In the genomic region with DNA sequence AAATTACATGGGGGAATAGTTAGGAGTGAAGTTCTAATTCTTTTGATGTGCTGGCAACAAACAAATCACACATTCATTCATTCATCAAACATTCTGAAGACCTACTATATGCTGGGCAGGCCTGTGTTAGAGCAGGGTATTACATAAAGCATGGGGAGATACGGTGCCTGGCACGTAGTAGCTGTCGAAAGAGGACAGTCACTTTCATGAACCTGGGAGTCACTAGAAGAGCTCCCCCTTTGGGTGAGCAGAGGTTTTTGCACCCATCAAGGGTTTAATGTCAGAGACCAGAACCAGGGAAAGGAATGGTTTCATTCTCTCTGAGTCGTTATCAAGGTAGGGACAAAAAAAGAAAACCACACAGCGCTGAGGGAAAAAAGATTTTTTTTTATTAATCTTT, we compare ENCODE assay signal across 9 cellular contexts. TPM values are rescaled to one million over a fixed set of nuclear protein-coding genes. Genes with fewer than 3 reads are reported as not detected.
DNase-seq lines count a peak whose midpoint lies in the region; ATAC-seq, FAIRE-seq and TF ChIP-seq lines count a peak whose summit lies in the region.
"Had no signal": no experiment of that assay in that cellular context is flagged by ENCODE, and none has a peak within 500 bp of the region (broad histone marks: within the 10 kb centered on the region; RNA-seq: fewer than 3 reads in every experiment).

No MANE protein-coding gene starts in this region.

- 24 to 43% (median 26%) methylated on average over 5 of the region's 5 CpGs for WGBS in spleen, 5 donors

- no peaks in the 10 kb centered on the region for H3K9me3 Mint-ChIP-seq in stimulated activated naive CD8-positive, alpha-beta T cell treated with anti-CD3 and anti-CD28 coated beads, Interleukin-15, amount 100 ng/mL, for 72 hours

- no peak for FAIRE-seq in GM12891 (lab: Jason Lieb, UNC)

- H3K9me3 ChIP-seq in OCI-LY3 (ENCODE audit: insufficient read depth, low read length): no peaks in the 10 kb centered on the region
- no peaks in the 10 kb centered on the region for H3K9me3 ChIP-seq in fibroblast of lung (ENCODE audit: control insufficient read depth, insufficient read depth, low read depth, low read length)
- H3K9me3 ChIP-seq in spleen: no peaks in the 10 kb centered on the region
- H3K9me3 ChIP-seq: psoas muscle had no signal

- H3K27ac Mint-ChIP-seq in stimulated activated naive CD8-positive, alpha-beta T cell treated with anti-CD3 and anti-CD28 coated beads, Interleukin-15, amount 100 ng/mL, for 72 hours: no peak overlapping the region

- TF ChIP-seq CTCF in AG09309 (IDR thresholded peaks at IDR 0.05; ENCODE audit: control insufficient read depth, insufficient read depth, low read depth, low read length, missing control alignments) (peak; percentile 59), OCI-LY3 (IDR thresholded peaks at IDR 0.05; ENCODE audit: low read depth, low read length) (peak; percentile 63), fibroblast of lung (conservative IDR thresholded peaks at IDR 0.05 in 1 of 2, IDR thresholded peaks at IDR 0.05 in 1 of 2; ENCODE audit: low read depth in 1 of 2, low read length in 2 of 2) (peak; percentile 48 to 65), spleen (IDR thresholded peaks at IDR 0.05 in 8 of 11, conservative IDR thresholded peaks at IDR 0.05 in 3 of 11) (no peak)

- peaks cover 95% of the 10 kb centered on the region for H3K27me3 Mint-ChIP-seq in stimulated activated naive CD8-positive, alpha-beta T cell treated with anti-CD3 and anti-CD28 coated beads, Interleukin-15, amount 100 ng/mL, for 72 hours

- TF ChIP-seq POLR2A in GM12891 (IDR thresholded peaks at IDR 0.05; ENCODE audit: low read depth, low read length) (no peak), spleen (IDR thresholded peaks at IDR 0.05) (no peak)

- no peak overlapping the region for H3K4me3 Mint-ChIP-seq in stimulated activated naive CD8-positive, alpha-beta T cell treated with anti-CD3 and anti-CD28 coated beads, Interleukin-15, amount 100 ng/mL, for 72 hours

- no peaks in the 10 kb centered on the region for H3K79me2 ChIP-seq in OCI-LY3 (ENCODE audit: low read length)
- no peaks in the 10 kb centered on the region for H3K79me2 ChIP-seq in fibroblast of lung (ENCODE audit: control insufficient read depth, insufficient read depth, low read length)

- no peak overlapping the region for H3K9ac ChIP-seq in OCI-LY3 (ENCODE audit: low read length)
- no peak overlapping the region for H3K9ac ChIP-seq in fibroblast of lung (ENCODE audit: insufficient read depth, low read length)

- H3K4me3 ChIP-seq in AG09309 (ENCODE audit: control insufficient read depth, low read depth, low read length) (no peak overlapping the region), OCI-LY3 (ENCODE audit: low read length) (no peak overlapping the region), fibroblast of lung (replicated peaks in 1 of 4; ENCODE audit: control extremely low read depth in 1 of 4, insufficient read depth in 1 of 4, low read depth in 3 of 4, low read length in 4 of 4) (no peak overlapping the region), spleen (no peak overlapping the region)

- H3K27ac ChIP-seq in OCI-LY3 (ENCODE audit: low read length): no peak overlapping the region
- H3K27ac ChIP-seq in fibroblast of lung (ENCODE audit: insufficient read depth, low read length): no peak overlapping the region
- H3K27ac ChIP-seq in spleen: no peak overlapping the region
- H3K27ac ChIP-seq: psoas muscle had no signal

- no peak for DNase-seq in AG09309 (ENCODE audit: low read depth)
- DNase-seq in GM12891 (ENCODE audit: insufficient read length, low spot score): peak; percentile 32
- DNase-seq in fibroblast of lung (ENCODE audit: low read depth in 2 of 2): peak in 1 of 2 donors; percentile 14
- DNase-seq in stimulated activated CD4-positive, alpha-beta T cell treated with anti-CD3 and anti-CD28 coated beads, Interleukin-2, amount 100 ng/mL, for 48 hours: no peak
- DNase-seq in spleen: no peak
- DNase-seq in stimulated activated naive CD8-positive, alpha-beta T cell treated with anti-CD3 and anti-CD28 coated beads, Interleukin-15, amount 100 ng/mL, for 72 hours: no peak
- no peak for DNase-seq in stimulated activated naive CD4-positive, alpha-beta T cell (lab: John Stamatoyannopoulos, UW)

- ATAC-seq in stimulated activated naive CD8-positive, alpha-beta T cell treated with anti-CD3 and anti-CD28 coated beads, Interleukin-15, amount 100 ng/mL, for 72 hours: no peak

- H3K4me2 ChIP-seq in OCI-LY3 (ENCODE audit: low read length) (no peak overlapping the region), fibroblast of lung (ENCODE audit: extremely low read depth, insufficient read depth, low read length) (no peak overlapping the region)

- H3K4me1 ChIP-seq in OCI-LY3 (ENCODE audit: low read length): peaks cover 8% of the 10 kb centered on the region
- no peaks in the 10 kb centered on the region for H3K4me1 ChIP-seq in fibroblast of lung (ENCODE audit: control insufficient read depth, extremely low read depth, insufficient read depth, low read length)
- H3K4me1 ChIP-seq in spleen: peaks cover 21 to 46% (median 38%) of the 10 kb centered on the region in 6 donors

- H2AFZ ChIP-seq in OCI-LY3 (ENCODE audit: low read depth, low read length): no peak overlapping the region
- no peak overlapping the region for H2AFZ ChIP-seq in fibroblast of lung (ENCODE audit: low read length)

- no peaks in the 10 kb centered on the region for H3K36me3 ChIP-seq in OCI-LY3 (replicated peaks; ENCODE audit: low read depth, low read length)
- H3K36me3 ChIP-seq in fibroblast of lung (ENCODE audit: control insufficient read depth, insufficient read depth, low read length): no peaks in the 10 kb centered on the region
- no peaks in the 10 kb centered on the region for H3K36me3 ChIP-seq in spleen

- intact Hi-C loops in spleen (cut with DNase I; ENCODE audit: low total_unique reads): loop anchor here (10.0 kb wide), 1 partner anchor 443 kb away; no protein-coding TSS in a partner anchor

- H3K27me3 ChIP-seq in OCI-LY3 (ENCODE audit: low read depth, low read length) (peaks cover 13% of the 10 kb centered on the region; the same call in 1 of the 2 replicates), fibroblast of lung (ENCODE audit: control insufficient read depth, insufficient read depth, low read length) (peaks cover 38% of the 10 kb centered on the region), spleen (replicated peaks in 1 of 7) (peaks cover 4 to 100% (median 54%) of the 10 kb centered on the region in 7 donors)

- H4K20me1 ChIP-seq in OCI-LY3 (ENCODE audit: insufficient read depth, low read length) (no peaks in the 10 kb centered on the region), fibroblast of lung (ENCODE audit: control insufficient read depth, extremely low read depth, insufficient read depth, low read length) (no peaks in the 10 kb centered on the region)

- peaks cover 20% of the 10 kb centered on the region for H3K4me1 Mint-ChIP-seq in stimulated activated naive CD8-positive, alpha-beta T cell treated with anti-CD3 and anti-CD28 coated beads, Interleukin-15, amount 100 ng/mL, for 72 hours

TF ChIP-seq in GM12891, 5 proteins besides CTCF, POLR2A, EP300 and RAD21:
- no peak for TF ChIP-seq TAF1 (IDR thresholded peaks at IDR 0.05; ENCODE audit: low read depth, low read length)
- no peak for TF ChIP-seq SPI1 (IDR thresholded peaks at IDR 0.05; ENCODE audit: low read depth, low read length)
- TF ChIP-seq POLR2AphosphoS5 (IDR thresholded peaks at IDR 0.05; ENCODE audit: low read depth, low read length): no peak
- no peak for TF ChIP-seq PAX5 (IDR thresholded peaks at IDR 0.05; ENCODE audit: insufficient read depth, low read length, severe bottlenecking)
- no peak for TF ChIP-seq POU2F2 (IDR thresholded peaks at IDR 0.05; ENCODE audit: low read depth, low read length)

RNA-seq across cellular contexts. Expression of gene LHX5, which starts 10.0 kb away (rescaled TPM):
- not detected for polyA plus RNA-seq in GM12891 (2012; ENCODE audit: low read depth, missing spikeins)
- total RNA-seq in fibroblast of lung (not detected in 2 replicates), spleen (not detected)
- polyA plus RNA-seq in fibroblast of lung (not detected in 2 replicates), spleen (not detected)
- not detected in 2 replicates for polyA plus RNA-seq in fibroblast of lung (2012)
- polyA minus RNA-seq in fibroblast of lung (ENCODE audit: low replicate concordance): not detected in 2 replicates
- total RNA-seq: psoas muscle had no signal
- polyA plus RNA-seq: psoas muscle had no signal

RNA-seq across cellular contexts. Expression of gene SDSL, which starts 39.5 kb away (rescaled TPM):
- 4.1 TPM for polyA plus RNA-seq in GM12891 (2012; ENCODE audit: low read depth, missing spikeins)
- 10.0 and 12.4 TPM in 2 replicates for total RNA-seq in fibroblast of lung
- 5.1 and 5.6 TPM in 2 replicates for polyA plus RNA-seq in fibroblast of lung
- polyA plus RNA-seq in fibroblast of lung (2012): 8.0 and 10.3 TPM in 2 replicates
- 3.3 and 5.0 TPM in 2 replicates for polyA minus RNA-seq in fibroblast of lung (ENCODE audit: low replicate concordance)
- 1 to 10 TPM; 2.0 to 8.4 (median 4.7) TPM for total RNA-seq in spleen
- 10 to 100 TPM in 1 of 3 donors, 1 to 10 TPM in 2; 5.2 to 12.1 (median 8.9) TPM for polyA plus RNA-seq in spleen

RNA-seq across cellular contexts. Expression of gene SDS, which starts 58.0 kb away (rescaled TPM):
- polyA plus RNA-seq in GM12891 (2012; ENCODE audit: low read depth, missing spikeins): not detected
- not detected in 2 replicates for total RNA-seq in fibroblast of lung
- not detected in 2 replicates for polyA plus RNA-seq in fibroblast of lung
- not detected in 2 replicates for polyA plus RNA-seq in fibroblast of lung (2012)
- not detected in 2 replicates for polyA minus RNA-seq in fibroblast of lung (ENCODE audit: low replicate concordance)
- 1 to 10 TPM in 2 of 7 donors, under 1 TPM in 4, not detected in 1; 0.61 to 3.4 (median 0.94) TPM for total RNA-seq in spleen
- polyA plus RNA-seq in spleen: 1 to 10 TPM; 1.2 to 3.5 (median 1.7) TPM

Comparison
In these comparisons a context has a peak if more than half of its experiments do, and no peak if none do; other contexts are left out.
1. CTCF ChIP-seq: peak in AG09309 (single experiment), OCI-LY3 (single experiment) and fibroblast of lung (2 of 2); none in spleen (0 of 11).